Comparison of ENCODE assay signal across 13 cellular contexts in genomic region chr1:151840421-151840820, GRCh38. TPM values are rescaled to one million over a fixed set of nuclear protein-coding genes. Genes with fewer than 3 reads are reported as not detected.
DNase-seq lines count a peak whose midpoint lies in the region; ATAC-seq, FAIRE-seq and TF ChIP-seq lines count a peak whose summit lies in the region.
"Had no signal": no experiment of that assay in that cellular context is flagged by ENCODE, and none has a peak within 500 bp of the region (broad histone marks: within the 10 kb centered on the region; RNA-seq: fewer than 3 reads in every experiment).

No MANE protein-coding gene starts in this region.

- no peaks in the 10 kb centered on the region for H3K27me3 Mint-ChIP-seq in activated CD4-positive, alpha-beta memory T cell treated with anti-CD3 and anti-CD28 coated beads, Interleukin-2, amount 10 ng/mL, durations not matched to agents 7 days and 5 days

- H3K9me3 ChIP-seq in iPS DF 6.9 (ENCODE audit: control insufficient read depth, insufficient read depth, low read length) (no peaks in the 10 kb centered on the region), smooth muscle cell (replicated peaks; ENCODE audit: low read depth) (no peaks in the 10 kb centered on the region)
- H3K9me3 ChIP-seq: A549 had no signal

- CTCF ChIA-PET in activated CD4-positive, alpha-beta memory T cell treated with anti-CD3 and anti-CD28 coated beads, Interleukin-2, amount 10 ng/mL, durations not matched to agents 7 days and 5 days (lab: Charles Lee), result interaction anchor here (0.6 to 2.0 kb wide), 10 partner anchors 10 to 605 kb away, joined by 3 to 10 read pairs (median 4); partner anchors contain the start of gene MRPL9

- H3K36me3 ChIP-seq in iPS DF 6.9 (ENCODE audit: control insufficient read depth, insufficient read depth, low read length) (no peaks in the 10 kb centered on the region), smooth muscle cell (ENCODE audit: low read depth) (no peaks in the 10 kb centered on the region)

- ATAC-seq in GM18858 (IDR thresholded peaks at IDR 0.05; ENCODE audit: unreplicated experiment) (no peak), HG02852 (IDR thresholded peaks at IDR 0.05; ENCODE audit: unreplicated experiment) (no peak)
- ATAC-seq: A549 had no signal

- no peaks in the 10 kb centered on the region for H3K9me3 Mint-ChIP-seq in activated CD4-positive, alpha-beta memory T cell treated with anti-CD3 and anti-CD28 coated beads, Interleukin-2, amount 10 ng/mL, durations not matched to agents 7 days and 5 days

- H3K27me3 ChIP-seq in iPS DF 6.9 (ENCODE audit: control insufficient read depth, insufficient read depth, low read length) (peaks cover 9% of the 10 kb centered on the region), smooth muscle cell (ENCODE audit: low read depth) (peaks cover 29% of the 10 kb centered on the region)

- H2AFZ ChIP-seq in smooth muscle cell (ENCODE audit: low read depth), result no peak overlapping the region

- H3K9ac ChIP-seq in smooth muscle cell (ENCODE audit: low read depth), result no peak overlapping the region

- H3K4me3 ChIP-seq in iPS DF 6.9 (ENCODE audit: low read length) (peak overlapping the region; percentile 32; the same call in 1 of the 2 replicates), smooth muscle cell (peak overlapping the region; percentile 41)
- H3K4me3 ChIP-seq: A549 had no signal

- H3K27ac ChIP-seq in iPS DF 6.9 (ENCODE audit: low read length) (no peak overlapping the region), smooth muscle cell (ENCODE audit: low read depth) (peak overlapping the region; percentile 25)
- H3K27ac ChIP-seq: A549, HL-60 had no signal

- H3K4me1 ChIP-seq in iPS DF 6.9 (ENCODE audit: control insufficient read depth, insufficient read depth, low read length) (peaks cover 1% of the 10 kb centered on the region; the same call in 1 of the 2 replicates), smooth muscle cell (ENCODE audit: low read depth) (peaks cover 3% of the 10 kb centered on the region)

- TF ChIP-seq CTCF in smooth muscle cell (IDR thresholded peaks at IDR 0.05; ENCODE audit: borderline replicate concordance, insufficient read depth, poor library complexity, severe bottlenecking), result no peak

- DNase-seq in NCI-H1105 treated with DMSO at 0.1 percent for 48 hours (lab: John Stamatoyannopoulos, UW), result peak; percentile 43
- DNase-seq in NCI-H1105 (lab: John Stamatoyannopoulos, UW), result no peak
- DNase-seq in activated CD4-positive, alpha-beta memory T cell treated with anti-CD3 and anti-CD28 coated beads, Interleukin-2, amount 10 ng/mL, durations not matched to agents 7 days and 5 days, result no peak
- DNase-seq in iPS DF 6.9 (ENCODE audit: low read depth, low spot score), result no peak
- DNase-seq in smooth muscle cell (lab: John Stamatoyannopoulos, UW; ENCODE audit: unreplicated experiment), result no peak
- DNase-seq in H54 (ENCODE audit: insufficient read length, low spot score), result no peak

- no peak for FAIRE-seq in H54 (lab: Jason Lieb, UNC)
- FAIRE-seq: A549, colon had no signal

- peak overlapping the region; percentile 92 for H3K4me2 ChIP-seq in smooth muscle cell
- H3K4me2 ChIP-seq: A549 had no signal

- peaks cover 5% of the 10 kb centered on the region for H3F3A ChIP-seq in smooth muscle cell (ENCODE audit: low read depth)

- peak overlapping the region; percentile 89 for H3K4me3 Mint-ChIP-seq in activated CD4-positive, alpha-beta memory T cell treated with anti-CD3 and anti-CD28 coated beads, Interleukin-2, amount 10 ng/mL, durations not matched to agents 7 days and 5 days

- peaks cover 61% of the 10 kb centered on the region for H3K4me1 Mint-ChIP-seq in activated CD4-positive, alpha-beta memory T cell treated with anti-CD3 and anti-CD28 coated beads, Interleukin-2, amount 10 ng/mL, durations not matched to agents 7 days and 5 days

- peaks cover 31% of the 10 kb centered on the region for H3K36me3 Mint-ChIP-seq in activated CD4-positive, alpha-beta memory T cell treated with anti-CD3 and anti-CD28 coated beads, Interleukin-2, amount 10 ng/mL, durations not matched to agents 7 days and 5 days (ENCODE audit: low read depth)

- H3K79me2 ChIP-seq in smooth muscle cell (ENCODE audit: low read depth), result no peaks in the 10 kb centered on the region

- peak overlapping the region; percentile 89 for H3K27ac Mint-ChIP-seq in activated CD4-positive, alpha-beta memory T cell treated with anti-CD3 and anti-CD28 coated beads, Interleukin-2, amount 10 ng/mL, durations not matched to agents 7 days and 5 days

- no peaks in the 10 kb centered on the region for H4K20me1 ChIP-seq in smooth muscle cell (ENCODE audit: low read depth)

- POLR2A ChIA-PET in activated CD4-positive, alpha-beta memory T cell treated with anti-CD3 and anti-CD28 coated beads, Interleukin-2, amount 10 ng/mL, durations not matched to agents 7 days and 5 days (lab: Charles Lee), result interaction anchor here (0.6 to 4.1 kb wide), 21 partner anchors 8 to 513 kb away, joined by 3 to 21 read pairs (median 4); partner anchors contain the start of genes MRPL9, PI4KB, PSMB4 and RORC

- TF ChIP-seq POLR2A in H54 (IDR thresholded peaks at IDR 0.05; ENCODE audit: low read depth, low read length), result no peak

RNA-seq across cellular contexts. Expression of gene C2CD4D, which starts 0.8 kb away (rescaled TPM):
- total RNA-seq in activated CD4-positive, alpha-beta memory T cell treated with anti-CD3 and anti-CD28 coated beads, Interleukin-2, amount 10 ng/mL, durations not matched to agents 7 days and 5 days, result 1 to 10 TPM; 3.0 to 3.7 TPM
- not detected in 2 replicates for total RNA-seq in smooth muscle cell
- polyA plus RNA-seq in smooth muscle cell, result 1.2 TPM in 1 of 2 replicates, not detected in the other
- total RNA-seq: NCI-H460 had no signal
- polyA plus RNA-seq: A549 had no signal

RNA-seq across cellular contexts. Expression of gene RORC, which starts 8.8 kb away (rescaled TPM):
- 10 to 100 TPM; 25.4 to 25.8 TPM for total RNA-seq in activated CD4-positive, alpha-beta memory T cell treated with anti-CD3 and anti-CD28 coated beads, Interleukin-2, amount 10 ng/mL, durations not matched to agents 7 days and 5 days
- not detected in 2 replicates for total RNA-seq in smooth muscle cell
- polyA plus RNA-seq in smooth muscle cell, result not detected in 2 replicates

RNA-seq across cellular contexts. Expression of gene THEM5, which starts 13.1 kb away (rescaled TPM):
- not detected for total RNA-seq in activated CD4-positive, alpha-beta memory T cell treated with anti-CD3 and anti-CD28 coated beads, Interleukin-2, amount 10 ng/mL, durations not matched to agents 7 days and 5 days
- 0.76 and 2.1 TPM in 2 replicates for total RNA-seq in smooth muscle cell
- 1.0 and 1.3 TPM in 2 replicates for polyA plus RNA-seq in smooth muscle cell
- total RNA-seq: left colon, NCI-H460 had no signal
- polyA plus RNA-seq: A549 had no signal

RNA-seq across cellular contexts. Expression of gene LINGO4, which starts 35.2 kb away (rescaled TPM):
- 1 to 10 TPM; 1.2 to 1.3 TPM for total RNA-seq in activated CD4-positive, alpha-beta memory T cell treated with anti-CD3 and anti-CD28 coated beads, Interleukin-2, amount 10 ng/mL, durations not matched to agents 7 days and 5 days
- not detected in 2 replicates for total RNA-seq in smooth muscle cell
- not detected in 2 replicates for polyA plus RNA-seq in smooth muscle cell
- total RNA-seq: NCI-H460 had no signal
- polyA plus RNA-seq: A549 had no signal

RNA-seq across cellular contexts. Expression of gene TDRKH, which starts 50.1 kb away (rescaled TPM):
- total RNA-seq in activated CD4-positive, alpha-beta memory T cell treated with anti-CD3 and anti-CD28 coated beads, Interleukin-2, amount 10 ng/mL, durations not matched to agents 7 days and 5 days, result 10 to 100 TPM; 27.1 to 30.9 TPM
- 3.9 and 8.5 TPM in 2 replicates for total RNA-seq in smooth muscle cell
- 3.9 and 4.7 TPM in 2 replicates for polyA plus RNA-seq in smooth muscle cell

Comparison
In these comparisons a context has a peak if more than half of its experiments do, and no peak if none do; other contexts are left out.
1. RNA of gene RORC, which starts 8.8 kb away (total RNA-seq): 25.4 to 25.8 TPM in activated CD4-positive, alpha-beta memory T cell treated with anti-CD3 and anti-CD28 coated beads, Interleukin-2, amount 10 ng/mL, durations not matched to agents 7 days and 5 days; not detected in smooth muscle cell; every median in the first group is over 10 times any median in the second.